Comparison of ENCODE assay signal across 22 cellular contexts in the genomic region with DNA sequence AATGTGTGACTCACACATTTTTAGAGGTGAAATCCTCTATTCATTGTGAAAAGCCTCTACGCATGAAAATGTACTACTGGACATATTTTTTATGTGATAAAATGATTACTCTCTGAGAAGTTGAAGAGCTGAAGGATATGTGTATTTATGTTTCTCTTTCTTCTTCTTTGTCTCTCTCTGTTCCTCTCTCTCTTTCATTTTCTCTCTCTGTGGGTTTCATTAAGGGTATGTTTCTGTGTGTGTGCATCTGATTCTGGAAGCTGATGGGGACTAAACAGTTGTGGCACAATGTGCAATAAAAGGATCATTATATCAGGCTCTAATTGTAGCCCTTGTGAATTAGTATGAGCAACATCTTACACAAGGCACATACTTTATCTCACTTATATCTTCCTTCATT.
"Had no signal": no experiment of that assay in that cellular context is flagged by ENCODE, and none has a peak within 500 bp of the region (broad histone marks: within the 10 kb centered on the region; RNA-seq: fewer than 3 reads in every experiment).

No MANE protein-coding gene starts in this region.

- ATAC-seq: activated CD8-positive, alpha-beta T cell treated with anti-CD3 and anti-CD28 coated beads for 36 hours; activated naive CD8-positive, alpha-beta T cell treated with anti-CD3 and anti-CD28 coated beads, Interleukin-2, amount 50 U/mL, for 24 hours; left lung; stimulated activated naive B cell treated with anti-CD40 and anti-IgM and Interleukin-4, amounts not matched to agents 10 μg/mL and 1 μg/mL and 100 μg/mL, for 72 hours had no signal

- H3K9me3 ChIP-seq: colonic mucosa, left lung, spleen, tibial artery had no signal

- H3K27me3 Mint-ChIP-seq: activated CD4-positive, alpha-beta T cell treated with anti-CD3 and anti-CD28 coated beads, Interleukin-2, amount 10 ng/mL, durations not matched to agents 24 days and 14 days; activated CD8-positive, alpha-beta T cell treated with anti-CD3 and anti-CD28 coated beads for 36 hours; activated naive CD4-positive, alpha-beta T cell treated with anti-CD3 and anti-CD28 coated beads, Interleukin-2, amount 10 ng/mL, durations not matched to agents 7 days and 5 days; activated naive CD8-positive, alpha-beta T cell treated with anti-CD3 and anti-CD28 coated beads, Interleukin-2, amount 50 U/mL, for 24 hours; activated T-cell treated with anti-CD3 and anti-CD28 coated beads, Interleukin-2, amount 50 U/mL, for 24 hours; central memory CD8-positive, alpha-beta T cell; stimulated activated naive B cell treated with anti-CD40 and anti-IgM and Interleukin-4, amounts not matched to agents 10 μg/mL and 1 μg/mL and 100 μg/mL, for 72 hours had no signal

- H3K27ac ChIP-seq: colonic mucosa, epithelial cell of prostate, left lung, spleen, tibial artery had no signal

- H3K4me3 ChIP-seq: colonic mucosa, left lung, spleen, tibial artery had no signal

- H3K4me1 ChIP-seq: colonic mucosa, left lung, spleen, tibial artery had no signal

- H3K4me1 Mint-ChIP-seq: activated CD4-positive, alpha-beta T cell treated with anti-CD3 and anti-CD28 coated beads, Interleukin-2, amount 10 ng/mL, durations not matched to agents 24 days and 14 days; activated naive CD4-positive, alpha-beta T cell treated with anti-CD3 and anti-CD28 coated beads, Interleukin-2, amount 10 ng/mL, durations not matched to agents 7 days and 5 days; activated naive CD8-positive, alpha-beta T cell treated with anti-CD3 and anti-CD28 coated beads, Interleukin-2, amount 50 U/mL, for 24 hours; central memory CD8-positive, alpha-beta T cell; endodermal cell had no signal

- H3K27ac Mint-ChIP-seq: activated CD4-positive, alpha-beta T cell treated with anti-CD3 and anti-CD28 coated beads, Interleukin-2, amount 10 ng/mL, durations not matched to agents 24 days and 14 days; activated CD8-positive, alpha-beta T cell treated with anti-CD3 and anti-CD28 coated beads for 36 hours; activated naive CD4-positive, alpha-beta T cell treated with anti-CD3 and anti-CD28 coated beads, Interleukin-2, amount 10 ng/mL, durations not matched to agents 7 days and 5 days; activated naive CD8-positive, alpha-beta T cell treated with anti-CD3 and anti-CD28 coated beads, Interleukin-2, amount 50 U/mL, for 24 hours; activated T-cell treated with anti-CD3 and anti-CD28 coated beads, Interleukin-2, amount 50 U/mL, for 24 hours; endodermal cell; nephron progenitor cell; stimulated activated naive B cell treated with anti-CD40 and anti-IgM and Interleukin-4, amounts not matched to agents 10 μg/mL and 1 μg/mL and 100 μg/mL, for 72 hours had no signal

- H3K36me3 ChIP-seq: colonic mucosa, left lung, spleen, tibial artery had no signal

- H3K36me3 Mint-ChIP-seq: activated naive CD4-positive, alpha-beta T cell treated with anti-CD3 and anti-CD28 coated beads, Interleukin-2, amount 10 ng/mL, durations not matched to agents 7 days and 5 days; stimulated activated naive B cell treated with anti-CD40 and anti-IgM and Interleukin-4, amounts not matched to agents 10 μg/mL and 1 μg/mL and 100 μg/mL, for 72 hours had no signal

- H3K27me3 ChIP-seq: colonic mucosa, left lung, spleen, tibial artery had no signal

- DNase-seq: activated CD4-positive, alpha-beta T cell treated with anti-CD3 and anti-CD28 coated beads, Interleukin-2, amount 10 ng/mL, durations not matched to agents 24 days and 14 days; activated CD8-positive, alpha-beta T cell treated with anti-CD3 and anti-CD28 coated beads for 36 hours; activated naive CD4-positive, alpha-beta T cell treated with anti-CD3 and anti-CD28 coated beads, Interleukin-2, amount 10 ng/mL, durations not matched to agents 7 days and 5 days; activated naive CD8-positive, alpha-beta T cell treated with anti-CD3 and anti-CD28 coated beads, Interleukin-2, amount 50 U/mL, for 24 hours; activated T-cell treated with anti-CD3 and anti-CD28 coated beads, Interleukin-2, amount 50 U/mL, for 24 hours; aorta; colonic mucosa; endodermal cell; foreskin fibroblast; hypothalamus; left lung; midbrain; nephron progenitor cell; nucleus accumbens; posterior cingulate gyrus; spleen; stimulated activated naive B cell treated with anti-CD40 and anti-IgM and Interleukin-4, amounts not matched to agents 10 μg/mL and 1 μg/mL and 100 μg/mL, for 72 hours; T-helper 9 cell; tibial artery had no signal

- H3K4me3 Mint-ChIP-seq: activated CD4-positive, alpha-beta T cell treated with anti-CD3 and anti-CD28 coated beads, Interleukin-2, amount 10 ng/mL, durations not matched to agents 24 days and 14 days; activated CD8-positive, alpha-beta T cell treated with anti-CD3 and anti-CD28 coated beads for 36 hours; activated naive CD4-positive, alpha-beta T cell treated with anti-CD3 and anti-CD28 coated beads, Interleukin-2, amount 10 ng/mL, durations not matched to agents 7 days and 5 days; activated naive CD8-positive, alpha-beta T cell treated with anti-CD3 and anti-CD28 coated beads, Interleukin-2, amount 50 U/mL, for 24 hours; activated T-cell treated with anti-CD3 and anti-CD28 coated beads, Interleukin-2, amount 50 U/mL, for 24 hours; central memory CD8-positive, alpha-beta T cell; endodermal cell; nephron progenitor cell; stimulated activated naive B cell treated with anti-CD40 and anti-IgM and Interleukin-4, amounts not matched to agents 10 μg/mL and 1 μg/mL and 100 μg/mL, for 72 hours had no signal

- H3K9me3 Mint-ChIP-seq: activated CD4-positive, alpha-beta T cell treated with anti-CD3 and anti-CD28 coated beads, Interleukin-2, amount 10 ng/mL, durations not matched to agents 24 days and 14 days; activated CD8-positive, alpha-beta T cell treated with anti-CD3 and anti-CD28 coated beads for 36 hours; activated naive CD4-positive, alpha-beta T cell treated with anti-CD3 and anti-CD28 coated beads, Interleukin-2, amount 10 ng/mL, durations not matched to agents 7 days and 5 days; activated naive CD8-positive, alpha-beta T cell treated with anti-CD3 and anti-CD28 coated beads, Interleukin-2, amount 50 U/mL, for 24 hours; nephron progenitor cell; stimulated activated naive B cell treated with anti-CD40 and anti-IgM and Interleukin-4, amounts not matched to agents 10 μg/mL and 1 μg/mL and 100 μg/mL, for 72 hours had no signal

- FAIRE-seq: keratinocyte had no signal
